In the genomic region with DNA sequence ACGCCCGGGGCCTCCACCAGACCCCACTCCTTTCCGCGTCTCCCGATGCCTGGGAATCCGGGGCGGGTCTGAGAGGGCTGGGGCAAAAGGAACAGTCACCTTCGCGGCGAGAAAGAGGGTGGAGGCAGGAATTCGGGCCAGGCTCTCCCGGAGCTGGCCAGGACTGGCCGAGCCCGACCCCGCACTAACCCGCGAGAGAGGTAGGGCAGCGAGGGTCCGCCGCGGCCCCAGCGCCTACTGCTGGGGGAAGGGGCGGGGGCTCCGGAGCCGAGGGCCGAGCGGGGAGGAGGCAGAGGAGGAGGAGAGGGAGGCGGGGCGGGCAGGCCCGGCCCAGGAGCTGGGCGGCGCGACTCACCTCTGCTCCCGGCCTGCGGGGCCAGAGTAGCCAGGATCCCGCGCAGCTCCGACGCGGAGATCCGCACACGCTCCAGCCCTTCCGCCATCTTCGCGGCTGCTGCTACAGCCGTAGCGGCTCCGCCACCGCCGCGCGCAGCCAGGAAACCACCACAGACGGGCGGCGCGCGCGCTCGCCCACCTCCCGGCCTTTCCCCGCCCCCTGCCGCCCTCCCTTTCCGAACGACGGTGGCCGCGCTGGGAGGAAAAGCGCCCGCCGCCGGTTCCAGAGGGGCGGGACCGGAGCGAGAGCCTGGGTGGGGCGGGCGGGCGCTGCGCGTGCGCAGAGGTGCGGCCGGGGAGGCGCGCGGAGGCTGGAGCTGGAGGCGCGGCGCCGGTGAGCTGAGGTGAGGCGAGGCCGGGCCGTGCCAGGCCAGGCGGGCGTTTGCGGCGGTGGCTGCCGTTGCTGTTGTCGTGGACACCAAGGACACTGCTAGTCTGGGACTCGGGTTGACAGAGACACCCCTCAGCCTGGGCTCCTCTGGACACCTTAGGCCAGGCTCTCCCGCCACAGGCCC, we compare ENCODE assay signal across 1 cellular context.
A peak's percentile ranks its signal among the peaks of the same experiment; 100 is the strongest.
TF ChIP-seq lines count a peak whose summit lies in the region.

A gene (minus strand): TSS at position 508 of the 911 bp plus-strand sequence. CDS start 65 bp downstream, at position 443.
A gene with protein sequence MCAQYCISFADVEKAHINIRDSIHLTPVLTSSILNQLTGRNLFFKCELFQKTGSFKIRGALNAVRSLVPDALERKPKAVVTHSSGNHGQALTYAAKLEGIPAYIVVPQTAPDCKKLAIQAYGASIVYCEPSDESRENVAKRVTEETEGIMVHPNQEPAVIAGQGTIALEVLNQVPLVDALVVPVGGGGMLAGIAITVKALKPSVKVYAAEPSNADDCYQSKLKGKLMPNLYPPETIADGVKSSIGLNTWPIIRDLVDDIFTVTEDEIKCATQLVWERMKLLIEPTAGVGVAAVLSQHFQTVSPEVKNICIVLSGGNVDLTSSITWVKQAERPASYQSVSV (plus strand): TSS at position 673 of the 911 bp plus-strand sequence. CDS start 11,611 bp downstream, outside the sequence.

TF ChIP-seq in HepG2, 621 proteins besides CTCF, POLR2A, EP300 and RAD21 (continued from another document):
- TF ChIP-seq, protein P1, sequence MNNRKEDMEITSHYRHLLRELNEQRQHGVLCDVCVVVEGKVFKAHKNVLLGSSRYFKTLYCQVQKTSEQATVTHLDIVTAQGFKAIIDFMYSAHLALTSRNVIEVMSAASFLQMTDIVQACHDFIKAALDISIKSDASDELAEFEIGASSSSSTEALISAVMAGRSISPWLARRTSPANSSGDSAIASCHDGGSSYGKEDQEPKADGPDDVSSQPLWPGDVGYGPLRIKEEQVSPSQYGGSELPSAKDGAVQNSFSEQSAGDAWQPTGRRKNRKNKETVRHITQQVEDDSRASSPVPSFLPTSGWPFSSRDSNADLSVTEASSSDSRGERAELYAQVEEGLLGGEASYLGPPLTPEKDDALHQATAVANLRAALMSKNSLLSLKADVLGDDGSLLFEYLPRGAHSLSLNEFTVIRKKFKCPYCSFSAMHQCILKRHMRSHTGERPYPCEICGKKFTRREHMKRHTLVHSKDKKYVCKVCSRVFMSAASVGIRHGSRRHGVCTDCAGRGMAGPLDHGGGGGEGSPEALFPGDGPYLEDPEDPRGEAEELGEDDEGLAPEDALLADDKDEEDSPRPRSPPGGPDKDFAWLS (CRISPR knock-in tag; IDR thresholded peaks at IDR 0.05; ENCODE audit: borderline replicate concordance): no peak
- TF ChIP-seq TARDBP (CRISPR knock-in tag; IDR thresholded peaks at IDR 0.05) (peak; percentile 53; the same call in 1 of the 2 replicates), ZSCAN29 (CRISPR knock-in tag; conservative IDR thresholded peaks at IDR 0.05) (0 out of 2 replicates have a peak, but pooled peaks have one; percentile 37), MIER2 (CRISPR knock-in tag; IDR thresholded peaks at IDR 0.05) (no peak), RBM39 (IDR thresholded peaks at IDR 0.05; ENCODE audit: low read depth, low read length, poor library complexity, severe bottlenecking) (no peak)
